9 cellular contexts compared by ENCODE assay signal in genomic region chr6:30508890-30509736, GRCh38. TPM values are rescaled to one million over a fixed set of nuclear protein-coding genes. Genes with fewer than 3 reads are reported as not detected.
A peak's percentile ranks its signal among the peaks of the same experiment; 100 is the strongest.
DNase-seq lines count a peak whose midpoint lies in the region; ATAC-seq, FAIRE-seq and TF ChIP-seq lines count a peak whose summit lies in the region.
"Had no signal": no experiment of that assay in that cellular context is flagged by ENCODE, and none has a peak within 500 bp of the region (broad histone marks: within the 10 kb centered on the region; RNA-seq: fewer than 3 reads in every experiment).

No MANE protein-coding gene starts in this region.

- H3K4me1 ChIP-seq in DOHH2 (ENCODE audit: control insufficient read depth, low read length) (peaks cover 61% of the 10 kb centered on the region), keratinocyte (ENCODE audit: control insufficient read depth, extremely low read depth, insufficient read depth, low read length) (peaks cover 8% of the 10 kb centered on the region), thyroid gland (no peaks in the 10 kb centered on the region)

- H3K9me2 ChIP-seq in DOHH2 (replicated peaks; ENCODE audit: control insufficient read depth, low read length), result no peaks in the 10 kb centered on the region

- H3K9me3 ChIP-seq in DOHH2 (ENCODE audit: control insufficient read depth, insufficient read depth, low read length) (no peaks in the 10 kb centered on the region), keratinocyte (ENCODE audit: control insufficient read depth, low read depth, low read length) (no peaks in the 10 kb centered on the region), thyroid gland (no peaks in the 10 kb centered on the region)

- H3K4me2 ChIP-seq in DOHH2 (ENCODE audit: low read length), result peak overlapping the region; percentile 95
- peak overlapping the region; percentile 17 for H3K4me2 ChIP-seq in keratinocyte (ENCODE audit: control insufficient read depth, extremely low read depth, insufficient read depth, low read depth, low read length)

- H3K27ac ChIP-seq in DOHH2 (ENCODE audit: low read depth, low read length) (peak overlapping the region; percentile 83), keratinocyte (ENCODE audit: control insufficient read depth, insufficient read depth, low read length) (no peak overlapping the region), thyroid gland (no peak overlapping the region)

- H3K79me2 ChIP-seq in DOHH2 (ENCODE audit: control insufficient read depth, low read length) (no peaks in the 10 kb centered on the region), keratinocyte (ENCODE audit: control insufficient read depth, insufficient read depth, low read length) (no peaks in the 10 kb centered on the region)

- peak; percentile 63 for FAIRE-seq in keratinocyte (lab: Jason Lieb, UNC)
- FAIRE-seq: H1 had no signal

- H3F3A ChIP-seq in DOHH2 (ENCODE audit: control insufficient read depth, insufficient read depth), result peaks cover 16% of the 10 kb centered on the region

- WGBS in thyroid gland, 2 donors, result 42 to 46% methylated on average over 5 of the region's 5 CpGs

- H3K36me3 ChIP-seq in DOHH2 (ENCODE audit: control insufficient read depth, low read length) (no peaks in the 10 kb centered on the region), keratinocyte (ENCODE audit: control insufficient read depth in 2 of 2, extremely low read depth in 1 of 2, insufficient read depth in 2 of 2, low read length in 2 of 2) (no peaks in the 10 kb centered on the region), thyroid gland (no peaks in the 10 kb centered on the region)

- no peaks in the 10 kb centered on the region for H3K9me1 ChIP-seq in keratinocyte (ENCODE audit: control insufficient read depth, extremely low read depth, insufficient read depth, low read length)

- ATAC-seq in HG02759 (IDR thresholded peaks at IDR 0.05; ENCODE audit: unreplicated experiment) (peak; percentile 46), HG02571 (IDR thresholded peaks at IDR 0.05; ENCODE audit: unreplicated experiment) (no peak)

- no peaks in the 10 kb centered on the region for H4K20me1 ChIP-seq in DOHH2 (ENCODE audit: control insufficient read depth, insufficient read depth, low read depth, low read length)
- no peaks in the 10 kb centered on the region for H4K20me1 ChIP-seq in keratinocyte (ENCODE audit: control insufficient read depth, extremely low read depth, insufficient read depth, low read length)

- H3K4me3 ChIP-seq in DOHH2 (ENCODE audit: low read length), result peak overlapping the region; percentile 70
- H3K4me3 ChIP-seq in keratinocyte (ENCODE audit: control insufficient read depth in 2 of 3, extremely low read depth in 1 of 3, insufficient read depth in 2 of 3, low read depth in 1 of 3, low read length in 3 of 3), result no peak overlapping the region
- H3K4me3 ChIP-seq in thyroid gland (replicated peaks in 1 of 3), result no peak overlapping the region

- TF ChIP-seq POLR2A in thyroid gland (IDR thresholded peaks at IDR 0.05), result no peak

- dilution Hi-C loops in keratinocyte (cut with MboI; ENCODE audit: extremely low pct_ligation_motif_present, low sequenced_read_pairs), result no loop called here

- H2AFZ ChIP-seq in keratinocyte (ENCODE audit: control insufficient read depth, low read length), result peak overlapping the region; percentile 64

- intact Hi-C loops in posterior cingulate gyrus (cut with DNase I) (no loop called here), thyroid gland (cut with DNase I) (no loop called here)

- H3K27me3 ChIP-seq in DOHH2 (ENCODE audit: control insufficient read depth, low read length) (peaks cover 30% of the 10 kb centered on the region), keratinocyte (ENCODE audit: control insufficient read depth, extremely low read depth, insufficient read depth, low read length) (no peaks in the 10 kb centered on the region), thyroid gland (no peaks in the 10 kb centered on the region)

- H3K9ac ChIP-seq in keratinocyte (ENCODE audit: control insufficient read depth, extremely low read depth, insufficient read depth, low read length), result no peak overlapping the region

- DNase-seq in SW 1271 (lab: John Stamatoyannopoulos, UW), result peak; percentile 5 to 40
- no peak for DNase-seq in keratinocyte (ENCODE audit: low read depth, low spot score)
- no peak for DNase-seq in amygdala (lab: John Stamatoyannopoulos, UW)
- no peak for DNase-seq in posterior cingulate gyrus
- DNase-seq in thyroid gland, result no peak

- TF ChIP-seq CTCF in DOHH2 (IDR thresholded peaks at IDR 0.05; ENCODE audit: low read depth, low read length, poor library complexity, severe bottlenecking), result no peak
- TF ChIP-seq CTCF in keratinocyte (optimal IDR thresholded peaks at IDR 0.05 in 1 of 3, IDR thresholded peaks at IDR 0.05 in 1 of 3, conservative IDR thresholded peaks at IDR 0.05 in 1 of 3; ENCODE audit: extremely low read depth in 1 of 3, insufficient read depth in 2 of 3, low read length in 3 of 3), result no peak
- no peak for TF ChIP-seq CTCF in thyroid gland (IDR thresholded peaks at IDR 0.05)

RNA-seq across cellular contexts. Expression of gene HLA-E, which starts 19.8 kb away (rescaled TPM):
- polyA plus RNA-seq in keratinocyte, result 108 to 177 TPM (median 123 TPM) in 3 replicates
- polyA plus RNA-seq in keratinocyte (2011; ENCODE audit: low read depth), result 103 TPM
- 77.7 and 98.8 TPM in 2 replicates for polyA plus RNA-seq in keratinocyte (2011; cell fraction: cytosol; rRNA removed)
- 209 and 216 TPM in 2 replicates for polyA plus RNA-seq in keratinocyte (2011; cell fraction: nucleus; rRNA removed)
- 127 and 177 TPM in 2 replicates for polyA plus RNA-seq in keratinocyte (2012; ENCODE audit: low replicate concordance)
- polyA minus RNA-seq in keratinocyte, result 97.8 to 136 TPM (median 115 TPM) in 3 replicates
- polyA minus RNA-seq in keratinocyte (2011; cell fraction: cytosol; rRNA and poly(A)+ RNA removed), result 130 TPM
- 141 and 156 TPM in 2 replicates for polyA minus RNA-seq in keratinocyte (2011; cell fraction: nucleus; rRNA and poly(A)+ RNA removed)
- total RNA-seq in thyroid gland, result 100 to 1,000 TPM; 382 to 717 (median 457) TPM

RNA-seq across cellular contexts. Expression of gene GNL1, which starts 47.2 kb away (rescaled TPM):
- polyA plus RNA-seq in keratinocyte, result 28.7 to 48.2 TPM (median 39.5 TPM) in 3 replicates
- 18.9 TPM for polyA plus RNA-seq in keratinocyte (2011; ENCODE audit: low read depth)
- polyA plus RNA-seq in keratinocyte (2011; cell fraction: cytosol; rRNA removed), result 26.5 and 27.8 TPM in 2 replicates
- 42.7 and 54.1 TPM in 2 replicates for polyA plus RNA-seq in keratinocyte (2011; cell fraction: nucleus; rRNA removed)
- polyA plus RNA-seq in keratinocyte (2012; ENCODE audit: low replicate concordance), result 33.2 and 40.0 TPM in 2 replicates
- 31.7 to 47.3 TPM (median 36.9 TPM) in 3 replicates for polyA minus RNA-seq in keratinocyte
- polyA minus RNA-seq in keratinocyte (2011; cell fraction: cytosol; rRNA and poly(A)+ RNA removed), result 28.2 TPM
- polyA minus RNA-seq in keratinocyte (2011; cell fraction: nucleus; rRNA and poly(A)+ RNA removed), result 13.8 and 28.8 TPM in 2 replicates
- total RNA-seq in thyroid gland, result 10 to 100 TPM; 33.9 to 77.7 (median 37.7) TPM

RNA-seq across cellular contexts. Expression of gene PRR3, which starts 48.0 kb away (rescaled TPM):
- 5.4 to 6.4 TPM (median 6.1 TPM) in 3 replicates for polyA plus RNA-seq in keratinocyte
- 1.1 TPM for polyA plus RNA-seq in keratinocyte (2011; ENCODE audit: low read depth)
- 3.5 and 4.5 TPM in 2 replicates for polyA plus RNA-seq in keratinocyte (2011; cell fraction: cytosol; rRNA removed)
- polyA plus RNA-seq in keratinocyte (2011; cell fraction: nucleus; rRNA removed), result 6.2 and 7.6 TPM in 2 replicates
- 3.2 and 3.7 TPM in 2 replicates for polyA plus RNA-seq in keratinocyte (2012; ENCODE audit: low replicate concordance)
- 3.3 to 6.2 TPM (median 3.8 TPM) in 3 replicates for polyA minus RNA-seq in keratinocyte
- 1.7 TPM for polyA minus RNA-seq in keratinocyte (2011; cell fraction: cytosol; rRNA and poly(A)+ RNA removed)
- polyA minus RNA-seq in keratinocyte (2011; cell fraction: nucleus; rRNA and poly(A)+ RNA removed), result 1.2 and 3.3 TPM in 2 replicates
- 10 to 100 TPM in 2 of 4 donors, 1 to 10 TPM in 2; 7.4 to 18.0 (median 12.2) TPM for total RNA-seq in thyroid gland

Comparison
In these comparisons a context has a peak if more than half of its experiments do, and no peak if none do; other contexts are left out.
1. DNase-seq: peak in SW 1271 (2 of 2); none in keratinocyte (single experiment), amygdala (0 of 56), posterior cingulate gyrus (0 of 10) and thyroid gland (0 of 2).